ENCODE assay signal across 18 cellular contexts in the genomic region with DNA sequence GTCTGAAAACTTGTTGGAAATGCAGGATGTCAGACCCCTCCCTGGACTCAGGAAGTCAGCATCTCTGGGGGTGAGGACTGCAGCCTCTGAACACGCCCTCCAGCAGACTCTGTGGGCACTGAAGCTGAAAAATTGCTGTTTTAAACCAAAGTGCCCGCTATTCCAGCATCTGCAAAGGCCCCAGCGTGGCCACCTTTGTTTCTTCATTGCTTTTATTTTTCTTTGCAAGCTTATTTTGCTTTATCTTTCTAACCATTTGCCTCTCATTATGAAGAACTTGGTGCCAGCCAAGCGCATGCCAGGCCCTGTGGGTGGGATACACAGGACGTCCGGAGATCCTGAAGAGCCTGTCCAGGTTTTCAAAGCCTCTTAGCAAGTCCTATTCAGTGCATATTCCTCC.
"Had no signal": no experiment of that assay in that cellular context is flagged by ENCODE, and none has a peak within 500 bp of the region (broad histone marks: within the 10 kb centered on the region; RNA-seq: fewer than 3 reads in every experiment).

No MANE protein-coding gene starts in this region.

- H3K36me3 ChIP-seq: sigmoid colon, transverse colon had no signal

- DNase-seq: erythroblast; foreskin keratinocyte; kidney; left cardiac atrium; left ventricle myocardium superior; mesendoderm; naive B cell; psoas muscle; retina; sigmoid colon; stimulated activated CD4-positive, alpha-beta T cell treated with anti-CD3 and anti-CD28 coated beads, Interleukin-4, amount 100 ng/mL, for 4 hours; stimulated activated naive B cell treated with anti-CD40 and anti-IgM and Interleukin-4, amounts not matched to agents 10 μg/mL and 1 μg/mL and 100 μg/mL, for 72 hours; stimulated activated naive CD8-positive, alpha-beta T cell treated with anti-CD3 and anti-CD28 coated beads, Interleukin-15, amount 100 ng/mL, for 72 hours; testis; transverse colon had no signal

- H3K27me3 Mint-ChIP-seq: dendritic cell treated with granulocyte-macrophage colony-stimulating factor and Interleukin-4, amounts not matched to agents 40 ng/mL and 50 ng/mL, for 4 days; stimulated activated naive B cell treated with anti-CD40 and anti-IgM and Interleukin-4, amounts not matched to agents 10 μg/mL and 1 μg/mL and 100 μg/mL, for 72 hours had no signal

- ATAC-seq: left cardiac atrium; left ventricle myocardium superior; psoas muscle; stimulated activated naive B cell treated with anti-CD40 and anti-IgM and Interleukin-4, amounts not matched to agents 10 μg/mL and 1 μg/mL and 100 μg/mL, for 72 hours; stimulated activated naive CD8-positive, alpha-beta T cell treated with anti-CD3 and anti-CD28 coated beads, Interleukin-15, amount 100 ng/mL, for 72 hours had no signal

- H3K9me3 ChIP-seq: psoas muscle, sigmoid colon, testis, transverse colon had no signal

- H3K27ac ChIP-seq: foreskin keratinocyte, psoas muscle, sigmoid colon, skin epidermis, testis, transverse colon had no signal

- H3K27me3 ChIP-seq: foreskin keratinocyte, sigmoid colon, testis, transverse colon had no signal

- H3K36me3 Mint-ChIP-seq: naive B cell; stimulated activated naive B cell treated with anti-CD40 and anti-IgM and Interleukin-4, amounts not matched to agents 10 μg/mL and 1 μg/mL and 100 μg/mL, for 72 hours had no signal

- H3K4me1 ChIP-seq: foreskin keratinocyte, psoas muscle, sigmoid colon, testis had no signal

- H3K4me1 Mint-ChIP-seq: naive B cell had no signal

- H3K27ac Mint-ChIP-seq: dendritic cell treated with granulocyte-macrophage colony-stimulating factor and Interleukin-4, amounts not matched to agents 40 ng/mL and 50 ng/mL, for 4 days; nephron; stimulated activated naive B cell treated with anti-CD40 and anti-IgM and Interleukin-4, amounts not matched to agents 10 μg/mL and 1 μg/mL and 100 μg/mL, for 72 hours; stimulated activated naive CD8-positive, alpha-beta T cell treated with anti-CD3 and anti-CD28 coated beads, Interleukin-15, amount 100 ng/mL, for 72 hours had no signal

- H3K4me3 Mint-ChIP-seq: dendritic cell treated with granulocyte-macrophage colony-stimulating factor and Interleukin-4, amounts not matched to agents 40 ng/mL and 50 ng/mL, for 4 days; nephron; stimulated activated naive B cell treated with anti-CD40 and anti-IgM and Interleukin-4, amounts not matched to agents 10 μg/mL and 1 μg/mL and 100 μg/mL, for 72 hours; stimulated activated naive CD8-positive, alpha-beta T cell treated with anti-CD3 and anti-CD28 coated beads, Interleukin-15, amount 100 ng/mL, for 72 hours had no signal

- H3K4me3 ChIP-seq: psoas muscle, sigmoid colon, skin epidermis, testis, transverse colon had no signal

- H3K9me3 Mint-ChIP-seq: dendritic cell treated with granulocyte-macrophage colony-stimulating factor and Interleukin-4, amounts not matched to agents 40 ng/mL and 50 ng/mL, for 4 days; stimulated activated naive B cell treated with anti-CD40 and anti-IgM and Interleukin-4, amounts not matched to agents 10 μg/mL and 1 μg/mL and 100 μg/mL, for 72 hours; stimulated activated naive CD8-positive, alpha-beta T cell treated with anti-CD3 and anti-CD28 coated beads, Interleukin-15, amount 100 ng/mL, for 72 hours had no signal
